ENCODE assay signal across 19 cellular contexts in the genomic region with DNA sequence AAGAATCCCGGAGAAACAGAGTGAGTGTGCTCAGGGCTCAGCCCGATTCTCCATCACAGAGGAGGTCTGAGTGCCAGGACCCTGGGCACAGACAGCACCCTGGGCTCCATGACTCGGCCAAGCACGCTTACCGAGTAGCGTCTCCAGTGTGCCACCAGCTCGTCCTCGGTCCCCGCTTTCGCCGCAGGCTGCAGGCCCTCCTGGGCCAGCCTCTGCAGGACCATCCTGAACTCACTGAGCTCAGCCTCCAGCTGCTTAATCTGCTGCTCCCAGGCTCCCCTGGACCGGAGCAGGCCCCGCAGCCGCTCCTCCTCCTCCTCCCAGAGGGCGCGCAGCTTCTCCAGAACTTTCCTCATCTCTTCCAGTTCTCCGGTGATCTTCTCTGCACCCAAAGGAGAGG.
DNase-seq lines count a peak whose midpoint lies in the region; ATAC-seq, FAIRE-seq and TF ChIP-seq lines count a peak whose summit lies in the region.
"Had no signal": no experiment of that assay in that cellular context is flagged by ENCODE, and none has a peak within 500 bp of the region (broad histone marks: within the 10 kb centered on the region; RNA-seq: fewer than 3 reads in every experiment).

No MANE protein-coding gene starts in this region.

- H3K14ac ChIP-seq in neuronal stem cell (ENCODE audit: low read length), result no peak overlapping the region

- no peak overlapping the region for H2BK12ac ChIP-seq in neuronal stem cell (ENCODE audit: low read length)

- no peak for TF ChIP-seq CTCF in kidney (IDR thresholded peaks at IDR 0.05; ENCODE audit: borderline replicate concordance, extremely low read depth, insufficient read depth)

- H2BK5ac ChIP-seq in neuronal stem cell (ENCODE audit: low read length), result no peak overlapping the region

- H3K27me3 Mint-ChIP-seq in stimulated activated naive CD8-positive, alpha-beta T cell treated with anti-CD3 and anti-CD28 coated beads, Interleukin-15, amount 100 ng/mL, for 72 hours, result no peaks in the 10 kb centered on the region
- H3K27me3 Mint-ChIP-seq: B cell; CD4-positive, alpha-beta T cell had no signal

- DNase-seq in stimulated activated naive CD8-positive, alpha-beta T cell treated with anti-CD3 and anti-CD28 coated beads, Interleukin-15, amount 100 ng/mL, for 72 hours, result no peak
- no peak for DNase-seq in stimulated activated naive CD8-positive, alpha-beta T cell treated with anti-CD3 and anti-CD28 coated beads, Interleukin-15, Interleukin-2, amounts not matched to agents 100 U/mL and 50 U/mL, for 24 hours
- DNase-seq in kidney (peak; percentile 55), neuronal stem cell (ENCODE audit: low spot score) (no peak), DMS53 (lab: John Stamatoyannopoulos, UW) (no peak), SKM-1 treated with dmso at 0.1 percent for 144 hours (lab: John Stamatoyannopoulos, UW; ENCODE audit: unreplicated experiment) (no peak)
- DNase-seq: Caco-2; CD4-positive, alpha-beta T cell; DMS79; GDM1; H9; IMR-90 had no signal

- H3K4me3 ChIP-seq in kidney (ENCODE audit: low read length in 2 of 2) (no peak overlapping the region), neuronal stem cell (ENCODE audit: low read length in 2 of 2) (no peak overlapping the region)

- H4K91ac ChIP-seq in neuronal stem cell (ENCODE audit: low read depth, low read length, poor library complexity), result no peak overlapping the region

- no peaks in the 10 kb centered on the region for H3K4me1 Mint-ChIP-seq in stimulated activated naive CD8-positive, alpha-beta T cell treated with anti-CD3 and anti-CD28 coated beads, Interleukin-15, amount 100 ng/mL, for 72 hours

- H3K27me3 ChIP-seq in neuronal stem cell (ENCODE audit: control insufficient read depth in 3 of 3, insufficient read depth in 3 of 3, low read depth in 1 of 3, low read length in 3 of 3), result peaks cover 0 to 44% (median 0%) of the 10 kb centered on the region in 3 experiments

- FAIRE-seq in kidney (lab: Jason Lieb, UNC), result no peak
- FAIRE-seq: D721Med, GM12892, GM18507, H1, HTR-8/SVneo had no signal

- intact Hi-C loops in kidney (cut with DNase I), result no loop called here

- H2AK5ac ChIP-seq in neuronal stem cell (ENCODE audit: low read depth, low read length), result no peak overlapping the region

- no peak overlapping the region for H4K8ac ChIP-seq in neuronal stem cell (ENCODE audit: low read depth, low read length)

- no peak overlapping the region for H3K4me3 Mint-ChIP-seq in stimulated activated naive CD8-positive, alpha-beta T cell treated with anti-CD3 and anti-CD28 coated beads, Interleukin-15, amount 100 ng/mL, for 72 hours
- H3K4me3 Mint-ChIP-seq: B cell; CD4-positive, alpha-beta T cell; H9 had no signal

- no peak for ATAC-seq in stimulated activated naive CD8-positive, alpha-beta T cell treated with anti-CD3 and anti-CD28 coated beads, Interleukin-15, amount 100 ng/mL, for 72 hours
- no peak for ATAC-seq in stimulated activated naive CD8-positive, alpha-beta T cell treated with anti-CD3 and anti-CD28 coated beads, Interleukin-15, Interleukin-2, amounts not matched to agents 100 U/mL and 50 U/mL, for 24 hours

- no peak overlapping the region for H2BK15ac ChIP-seq in neuronal stem cell (ENCODE audit: low read length)

- peak overlapping the region; percentile 77 to 91 for H3K27ac Mint-ChIP-seq in stimulated activated naive CD8-positive, alpha-beta T cell treated with anti-CD3 and anti-CD28 coated beads, Interleukin-15, amount 100 ng/mL, for 72 hours
- H3K27ac Mint-ChIP-seq: B cell; CD4-positive, alpha-beta T cell; H9 had no signal

- H3K4me1 ChIP-seq in kidney (ENCODE audit: control insufficient read depth in 1 of 2, insufficient read depth in 1 of 2, low read depth in 1 of 2, low read length in 2 of 2) (peaks cover 0 to 5% of the 10 kb centered on the region in 2 donors), neuronal stem cell (ENCODE audit: control insufficient read depth in 2 of 2, insufficient read depth in 1 of 2, low read depth in 1 of 2, low read length in 2 of 2) (no peaks in the 10 kb centered on the region)
- H3K4me1 ChIP-seq: Caco-2 had no signal

- H2BK120ac ChIP-seq in neuronal stem cell (ENCODE audit: low read depth, low read length), result no peak overlapping the region

- no peak overlapping the region for H2AFZ ChIP-seq in neuronal stem cell (ENCODE audit: low read length)

- H3K18ac ChIP-seq in neuronal stem cell (ENCODE audit: low read length), result peak overlapping the region; percentile 33

- H3K9ac ChIP-seq in kidney (ENCODE audit: low read length in 2 of 2), result no peak overlapping the region
- no peak overlapping the region for H3K9ac ChIP-seq in neuronal stem cell (ENCODE audit: low read depth, low read length, poor library complexity)

- H3K4ac ChIP-seq in neuronal stem cell (ENCODE audit: low read length), result no peak overlapping the region

- no peak overlapping the region for H3K27ac ChIP-seq in kidney (ENCODE audit: low read depth in 2 of 2, low read length in 2 of 2)
- no peak overlapping the region for H3K27ac ChIP-seq in neuronal stem cell (replicated peaks; ENCODE audit: low read length)
- H3K27ac ChIP-seq: C4-2B had no signal

- H3K23ac ChIP-seq in neuronal stem cell (ENCODE audit: low read depth, low read length, poor library complexity), result no peak overlapping the region

- no peaks in the 10 kb centered on the region for H3K36me3 ChIP-seq in kidney (ENCODE audit: control insufficient read depth in 1 of 2, insufficient read depth in 2 of 2, low read length in 2 of 2)
- no peaks in the 10 kb centered on the region for H3K36me3 ChIP-seq in neuronal stem cell (replicated peaks in 1 of 2; ENCODE audit: control insufficient read depth in 2 of 2, insufficient read depth in 2 of 2, low read length in 2 of 2)

- no CpG with 5 or more reads among the region's 17 CpGs for WGBS in neuronal stem cell (ENCODE audit: extremely low coverage in 2 of 2, insufficient read length in 2 of 2, insufficient replicate concordance in 1 of 2), 2 donors

- no peak overlapping the region for H3K4me2 ChIP-seq in neuronal stem cell (ENCODE audit: insufficient read depth, low read length, poor library complexity, severe bottlenecking)

- no peaks in the 10 kb centered on the region for H3K79me1 ChIP-seq in neuronal stem cell (ENCODE audit: low read depth, low read length)

- H3K9me3 ChIP-seq in kidney (ENCODE audit: control insufficient read depth in 1 of 2, low read length in 2 of 2) (no peaks in the 10 kb centered on the region), neuronal stem cell (replicated peaks in 1 of 2; ENCODE audit: control insufficient read depth in 2 of 2, insufficient read depth in 1 of 2, low read depth in 1 of 2, low read length in 2 of 2) (no peaks in the 10 kb centered on the region)
- H3K9me3 ChIP-seq: Caco-2 had no signal

- no peaks in the 10 kb centered on the region for H3K9me3 Mint-ChIP-seq in stimulated activated naive CD8-positive, alpha-beta T cell treated with anti-CD3 and anti-CD28 coated beads, Interleukin-15, amount 100 ng/mL, for 72 hours
- H3K9me3 Mint-ChIP-seq: CD4-positive, alpha-beta T cell; H9 had no signal
